In genomic region chr18:6975084-6975483, GRCh38 we compare ENCODE assay signal across 25 cellular contexts.
"Had no signal": no experiment of that assay in that cellular context is flagged by ENCODE, and none has a peak within 500 bp of the region (broad histone marks: within the 10 kb centered on the region; RNA-seq: fewer than 3 reads in every experiment).

No MANE protein-coding gene starts in this region.

- H3K27ac ChIP-seq: ascending aorta, breast epithelium, cardiac muscle cell, colonic mucosa, VCaP had no signal

- H3K4me1 Mint-ChIP-seq: activated B cell treated with CpG ODN at 0.5 μM for 24 hours; activated naive CD4-positive, alpha-beta T cell treated with anti-CD3 and anti-CD28 coated beads, Interleukin-2, amount 10 ng/mL, durations not matched to agents 7 days and 5 days; activated naive CD8-positive, alpha-beta T cell treated with anti-CD3 and anti-CD28 coated beads, Interleukin-2, amount 10 ng/mL, durations not matched to agents 7 days and 5 days; brain had no signal

- H3K36me3 Mint-ChIP-seq: activated naive CD4-positive, alpha-beta T cell treated with anti-CD3 and anti-CD28 coated beads, Interleukin-2, amount 10 ng/mL, durations not matched to agents 7 days and 5 days; activated naive CD4-positive, alpha-beta T cell treated with anti-CD3 and anti-CD28 coated beads, Interleukin-2, amount 50 U/mL, for 72 hours; activated naive CD8-positive, alpha-beta T cell treated with anti-CD3 and anti-CD28 coated beads, Interleukin-2, amount 10 ng/mL, durations not matched to agents 7 days and 5 days had no signal

- H3K27me3 ChIP-seq: ascending aorta, breast epithelium, cardiac muscle cell, colonic mucosa had no signal

- H3K4me3 Mint-ChIP-seq: activated B cell treated with CpG ODN at 0.5 μM for 24 hours; activated naive CD4-positive, alpha-beta T cell treated with anti-CD3 and anti-CD28 coated beads, Interleukin-2, amount 10 ng/mL, durations not matched to agents 7 days and 5 days; activated naive CD8-positive, alpha-beta T cell treated with anti-CD3 and anti-CD28 coated beads, Interleukin-2, amount 10 ng/mL, durations not matched to agents 7 days and 5 days; activated T-cell treated with anti-CD3 and anti-CD28 coated beads, Interleukin-2, amount 50 U/mL, for 24 hours; activated T-cell treated with anti-CD3 and anti-CD28 coated beads, Interleukin-2, amount 50 U/mL, for 72 hours; brain had no signal

- H3K9me3 Mint-ChIP-seq: activated B cell treated with CpG ODN at 0.5 μM for 24 hours; activated naive CD4-positive, alpha-beta T cell treated with anti-CD3 and anti-CD28 coated beads, Interleukin-2, amount 50 U/mL, for 72 hours; activated naive CD8-positive, alpha-beta T cell treated with anti-CD3 and anti-CD28 coated beads, Interleukin-2, amount 10 ng/mL, durations not matched to agents 7 days and 5 days; activated T-cell treated with anti-CD3 and anti-CD28 coated beads, Interleukin-2, amount 50 U/mL, for 24 hours; activated T-cell treated with anti-CD3 and anti-CD28 coated beads, Interleukin-2, amount 50 U/mL, for 72 hours; brain had no signal

- DNase-seq: activated B cell treated with CpG ODN at 0.5 μM for 24 hours; activated CD4-positive, alpha-beta T cell treated with anti-CD3 and anti-CD28 coated beads for 48 hours; activated CD4-positive, alpha-beta T cell treated with anti-CD3 and anti-CD28 coated beads, Interleukin-2, amount 50 U/mL, for 1 hour; activated CD4-positive, alpha-beta T cell treated with anti-CD3 and anti-CD28 coated beads, Interleukin-2, amount 50 U/mL, for 48 hours; activated CD8-positive, alpha-beta memory T cell treated with anti-CD3 and anti-CD28 coated beads, Interleukin-2, amount 50 U/mL, for 48 hours; activated gamma-delta T cell; activated naive CD4-positive, alpha-beta T cell; activated naive CD4-positive, alpha-beta T cell treated with anti-CD3 and anti-CD28 coated beads, Interleukin-2, amount 10 ng/mL, durations not matched to agents 7 days and 5 days; activated naive CD8-positive, alpha-beta T cell treated with anti-CD3 and anti-CD28 coated beads, Interleukin-2, amount 10 ng/mL, durations not matched to agents 7 days and 5 days; activated T-cell treated with anti-CD3 and anti-CD28 coated beads for 4 hours; activated T-cell treated with anti-CD3 and anti-CD28 coated beads, Interleukin-2, amount 50 U/mL, for 24 hours; activated T-cell treated with anti-CD3 and anti-CD28 coated beads, Interleukin-2, amount 50 U/mL, for 72 hours; central memory CD4-positive, alpha-beta T cell; cerebellar nuclear complex; colonic mucosa; effector CD8-positive, alpha-beta T cell; foreskin fibroblast; head of caudate nucleus; T-helper 2 cell had no signal

- H3K36me3 ChIP-seq: ascending aorta, breast epithelium, colonic mucosa had no signal

- H3K27ac Mint-ChIP-seq: activated B cell treated with CpG ODN at 0.5 μM for 24 hours; activated naive CD4-positive, alpha-beta T cell treated with anti-CD3 and anti-CD28 coated beads, Interleukin-2, amount 10 ng/mL, durations not matched to agents 7 days and 5 days; activated naive CD4-positive, alpha-beta T cell treated with anti-CD3 and anti-CD28 coated beads, Interleukin-2, amount 50 U/mL, for 72 hours; activated naive CD8-positive, alpha-beta T cell treated with anti-CD3 and anti-CD28 coated beads, Interleukin-2, amount 10 ng/mL, durations not matched to agents 7 days and 5 days; activated T-cell treated with anti-CD3 and anti-CD28 coated beads, Interleukin-2, amount 50 U/mL, for 24 hours; activated T-cell treated with anti-CD3 and anti-CD28 coated beads, Interleukin-2, amount 50 U/mL, for 72 hours; brain had no signal

- H3K9me3 ChIP-seq: ascending aorta, breast epithelium, colonic mucosa had no signal

- H3K4me3 ChIP-seq: ascending aorta, breast epithelium, cardiac muscle cell, colonic mucosa had no signal

- H3K4me1 ChIP-seq: ascending aorta, breast epithelium, colonic mucosa had no signal

- H3K27me3 Mint-ChIP-seq: activated B cell treated with CpG ODN at 0.5 μM for 24 hours; activated naive CD4-positive, alpha-beta T cell treated with anti-CD3 and anti-CD28 coated beads, Interleukin-2, amount 10 ng/mL, durations not matched to agents 7 days and 5 days; activated naive CD8-positive, alpha-beta T cell treated with anti-CD3 and anti-CD28 coated beads, Interleukin-2, amount 10 ng/mL, durations not matched to agents 7 days and 5 days; activated T-cell treated with anti-CD3 and anti-CD28 coated beads, Interleukin-2, amount 50 U/mL, for 24 hours; brain had no signal
